1 cellular context compared by ENCODE assay signal in the genomic region with DNA sequence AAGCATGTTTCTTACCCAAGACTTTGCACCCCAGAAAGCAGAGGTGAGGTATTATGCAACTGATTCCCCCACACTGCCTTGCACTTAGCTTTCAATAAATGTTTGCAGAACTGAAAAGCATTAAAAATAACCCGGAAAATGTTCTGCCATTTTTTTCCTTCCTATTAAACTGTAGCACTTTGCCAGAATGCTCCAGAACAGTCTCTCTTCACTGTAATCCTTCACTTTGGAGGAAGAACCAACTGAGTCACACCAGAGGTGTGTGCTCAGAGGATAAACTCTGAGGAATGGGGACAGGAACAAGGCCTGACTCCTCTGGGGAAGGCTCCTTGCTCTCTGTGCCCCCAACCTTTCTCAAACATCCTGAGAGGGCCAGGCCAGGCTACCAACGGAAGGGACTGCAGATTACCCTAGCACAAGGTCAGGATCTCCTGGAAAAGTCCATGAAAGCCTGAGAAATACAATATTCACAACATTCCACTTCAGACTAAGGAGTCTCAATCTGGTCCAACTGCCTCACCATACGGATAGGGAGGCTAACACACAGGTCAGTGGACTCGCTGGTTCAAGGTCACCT.
TF ChIP-seq lines count a peak whose summit lies in the region.

No MANE protein-coding gene starts in this region.

TF ChIP-seq in WTC11, 78 proteins besides CTCF, POLR2A, EP300 and RAD21 (continued from another document):
- TF ChIP-seq, protein P1, sequence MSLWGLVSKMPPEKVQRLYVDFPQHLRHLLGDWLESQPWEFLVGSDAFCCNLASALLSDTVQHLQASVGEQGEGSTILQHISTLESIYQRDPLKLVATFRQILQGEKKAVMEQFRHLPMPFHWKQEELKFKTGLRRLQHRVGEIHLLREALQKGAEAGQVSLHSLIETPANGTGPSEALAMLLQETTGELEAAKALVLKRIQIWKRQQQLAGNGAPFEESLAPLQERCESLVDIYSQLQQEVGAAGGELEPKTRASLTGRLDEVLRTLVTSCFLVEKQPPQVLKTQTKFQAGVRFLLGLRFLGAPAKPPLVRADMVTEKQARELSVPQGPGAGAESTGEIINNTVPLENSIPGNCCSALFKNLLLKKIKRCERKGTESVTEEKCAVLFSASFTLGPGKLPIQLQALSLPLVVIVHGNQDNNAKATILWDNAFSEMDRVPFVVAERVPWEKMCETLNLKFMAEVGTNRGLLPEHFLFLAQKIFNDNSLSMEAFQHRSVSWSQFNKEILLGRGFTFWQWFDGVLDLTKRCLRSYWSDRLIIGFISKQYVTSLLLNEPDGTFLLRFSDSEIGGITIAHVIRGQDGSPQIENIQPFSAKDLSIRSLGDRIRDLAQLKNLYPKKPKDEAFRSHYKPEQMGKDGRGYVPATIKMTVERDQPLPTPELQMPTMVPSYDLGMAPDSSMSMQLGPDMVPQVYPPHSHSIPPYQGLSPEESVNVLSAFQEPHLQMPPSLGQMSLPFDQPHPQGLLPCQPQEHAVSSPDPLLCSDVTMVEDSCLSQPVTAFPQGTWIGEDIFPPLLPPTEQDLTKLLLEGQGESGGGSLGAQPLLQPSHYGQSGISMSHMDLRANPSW (CRISPR knock-in tag; conservative IDR thresholded peaks at IDR 0.05; ENCODE audit: low read depth): no peak
- TF ChIP-seq AR (CRISPR knock-in tag; IDR thresholded peaks at IDR 0.05) (no peak), AFF4 (CRISPR knock-in tag; IDR thresholded peaks at IDR 0.05; ENCODE audit: borderline replicate concordance) (no peak), OVOL2 (CRISPR knock-in tag; IDR thresholded peaks at IDR 0.05; ENCODE audit: borderline replicate concordance) (no peak), CBFB (CRISPR knock-in tag; IDR thresholded peaks at IDR 0.05; ENCODE audit: low read depth) (no peak), SMAD3 (CRISPR knock-in tag; IDR thresholded peaks at IDR 0.05; ENCODE audit: borderline replicate concordance) (no peak), JUN (CRISPR knock-in tag; IDR thresholded peaks at IDR 0.05) (no peak), NFYB (CRISPR knock-in tag; conservative IDR thresholded peaks at IDR 0.05; ENCODE audit: low read depth) (no peak), ZNF671 (CRISPR knock-in tag; IDR thresholded peaks at IDR 0.05) (no peak), PRRX2 (CRISPR knock-in tag; IDR thresholded peaks at IDR 0.05) (no peak)
- TF ChIP-seq, protein P2, sequence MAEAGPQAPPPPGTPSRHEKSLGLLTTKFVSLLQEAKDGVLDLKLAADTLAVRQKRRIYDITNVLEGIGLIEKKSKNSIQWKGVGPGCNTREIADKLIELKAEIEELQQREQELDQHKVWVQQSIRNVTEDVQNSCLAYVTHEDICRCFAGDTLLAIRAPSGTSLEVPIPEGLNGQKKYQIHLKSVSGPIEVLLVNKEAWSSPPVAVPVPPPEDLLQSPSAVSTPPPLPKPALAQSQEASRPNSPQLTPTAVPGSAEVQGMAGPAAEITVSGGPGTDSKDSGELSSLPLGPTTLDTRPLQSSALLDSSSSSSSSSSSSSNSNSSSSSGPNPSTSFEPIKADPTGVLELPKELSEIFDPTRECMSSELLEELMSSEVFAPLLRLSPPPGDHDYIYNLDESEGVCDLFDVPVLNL (CRISPR knock-in tag; IDR thresholded peaks at IDR 0.05; ENCODE audit: borderline replicate concordance, low read depth): no peak
